Comparison of ENCODE assay signal across 10 cellular contexts in the genomic region with DNA sequence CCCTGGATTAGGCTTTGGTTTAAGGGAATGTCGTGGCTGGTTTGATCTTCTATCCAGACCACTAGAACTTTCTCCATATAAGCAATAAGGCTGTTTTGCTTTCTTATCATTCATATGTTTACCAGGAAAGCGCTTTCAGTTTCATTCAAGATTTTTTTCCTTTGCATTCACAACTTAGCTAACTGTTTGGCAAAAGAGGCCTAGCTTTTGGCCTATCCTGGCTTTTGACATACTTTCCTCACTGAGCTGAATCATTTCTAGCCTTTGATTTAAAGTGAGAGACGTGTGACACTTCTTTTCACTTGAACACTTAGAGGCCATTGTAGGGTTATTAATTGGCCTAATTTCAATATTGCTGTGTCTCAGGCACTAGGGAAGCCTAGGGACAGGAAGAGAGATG. TPM values are rescaled to one million over a fixed set of nuclear protein-coding genes. Genes with fewer than 3 reads are reported as not detected.
A peak's percentile ranks its signal among the peaks of the same experiment; 100 is the strongest.
DNase-seq lines count a peak whose midpoint lies in the region; ATAC-seq and TF ChIP-seq lines count a peak whose summit lies in the region.
"Had no signal": no experiment of that assay in that cellular context is flagged by ENCODE, and none has a peak within 500 bp of the region (broad histone marks: within the 10 kb centered on the region; RNA-seq: fewer than 3 reads in every experiment).

No MANE protein-coding gene starts in this region.

- no peak overlapping the region for H3K4me3 Mint-ChIP-seq in activated CD8-positive, alpha-beta T cell treated with anti-CD3 and anti-CD28 coated beads for 36 hours
- no peak overlapping the region for H3K4me3 Mint-ChIP-seq in activated CD8-positive, alpha-beta T cell treated with anti-CD3 and anti-CD28 coated beads, Interleukin-2, amount 10 ng/mL, durations not matched to agents 7 days and 5 days

- CTCF ChIA-PET in activated CD8-positive, alpha-beta T cell treated with anti-CD3 and anti-CD28 coated beads for 36 hours (lab: Charles Lee) = interaction anchor here (1.2 to 5.4 kb wide), 7 partner anchors 13 to 308 kb away, joined by 3 to 33 read pairs (median 11); no protein-coding TSS in a partner anchor
- CTCF ChIA-PET in activated CD8-positive, alpha-beta T cell treated with anti-CD3 and anti-CD28 coated beads, Interleukin-2, amount 10 ng/mL, durations not matched to agents 7 days and 5 days (lab: Charles Lee) = interaction anchor here (0.6 to 5.7 kb wide), 7 partner anchors 37 to 142 kb away, joined by 3 to 42 read pairs (median 7); no protein-coding TSS in a partner anchor

- no peak for TF ChIP-seq POLR2A in right lobe of liver (IDR thresholded peaks at IDR 0.05)

- H3K9me3 ChIP-seq in right lobe of liver (no peaks in the 10 kb centered on the region), thoracic aorta (no peaks in the 10 kb centered on the region)
- H3K9me3 ChIP-seq: A549 had no signal

- H4K5ac ChIP-seq in mesendoderm (ENCODE audit: low read length) = no peak overlapping the region

- no peaks in the 10 kb centered on the region for H3K27me3 Mint-ChIP-seq in activated CD8-positive, alpha-beta T cell treated with anti-CD3 and anti-CD28 coated beads for 36 hours
- peaks cover 2% of the 10 kb centered on the region for H3K27me3 Mint-ChIP-seq in activated CD8-positive, alpha-beta T cell treated with anti-CD3 and anti-CD28 coated beads, Interleukin-2, amount 10 ng/mL, durations not matched to agents 7 days and 5 days (ENCODE audit: low read depth)

- no peak overlapping the region for H3K23ac ChIP-seq in mesendoderm (ENCODE audit: low read length)

- H3K27ac ChIP-seq in right lobe of liver (peak overlapping the region; percentile 69 to 83 (median 79)), thoracic aorta (peak overlapping the region; percentile 43 to 66), mesendoderm (ENCODE audit: low read depth, low read length) (no peak overlapping the region)

- POLR2A ChIA-PET in activated CD8-positive, alpha-beta T cell treated with anti-CD3 and anti-CD28 coated beads for 36 hours (lab: Charles Lee) = interaction anchor here (0.7 kb wide), 1 partner anchor 20 kb away, joined by 3 read pairs; no protein-coding TSS in a partner anchor
- POLR2A ChIA-PET in activated CD8-positive, alpha-beta T cell treated with anti-CD3 and anti-CD28 coated beads, Interleukin-2, amount 10 ng/mL, durations not matched to agents 7 days and 5 days (lab: Charles Lee) = no interaction called here

- intact Hi-C loops in activated CD8-positive, alpha-beta T cell treated with anti-CD3 and anti-CD28 coated beads for 36 hours (cut with micrococcal nuclease) = no loop called here
- intact Hi-C loops in right lobe of liver (cut with DNase I) = no loop called here

- H3K4me2 ChIP-seq in mesendoderm (ENCODE audit: low read length) = no peak overlapping the region
- H3K4me2 ChIP-seq: A549 had no signal

- H3K18ac ChIP-seq in mesendoderm (ENCODE audit: low read length) = no peak overlapping the region

- no peaks in the 10 kb centered on the region for H3K79me1 ChIP-seq in mesendoderm (ENCODE audit: low read length)

- no peak overlapping the region for H3K56ac ChIP-seq in mesendoderm (ENCODE audit: low read length)

- H2BK15ac ChIP-seq in mesendoderm (replicated peaks; ENCODE audit: low read depth) = no peak overlapping the region

- H3K4me1 ChIP-seq in right lobe of liver (peaks cover 0 to 40% (median 14%) of the 10 kb centered on the region in 4 donors), thoracic aorta (ENCODE audit: control insufficient read depth in 1 of 2, low read depth in 2 of 2) (peaks cover 31 to 61% of the 10 kb centered on the region in 2 donors), mesendoderm (ENCODE audit: control insufficient read depth, low read depth, low read length) (peaks cover 5% of the 10 kb centered on the region)

- no peak overlapping the region for H3K4ac ChIP-seq in mesendoderm (ENCODE audit: low read depth, low read length)

- no peak overlapping the region for H2BK120ac ChIP-seq in mesendoderm (ENCODE audit: low read depth, low read length)

- peaks cover 7% of the 10 kb centered on the region for H3K36me3 Mint-ChIP-seq in activated CD8-positive, alpha-beta T cell treated with anti-CD3 and anti-CD28 coated beads for 36 hours (ENCODE audit: low read depth)
- peaks cover 3% of the 10 kb centered on the region for H3K36me3 Mint-ChIP-seq in activated CD8-positive, alpha-beta T cell treated with anti-CD3 and anti-CD28 coated beads, Interleukin-2, amount 10 ng/mL, durations not matched to agents 7 days and 5 days (ENCODE audit: low read depth)

- H3K27me3 ChIP-seq in right lobe of liver = no peaks in the 10 kb centered on the region
- no peaks in the 10 kb centered on the region for H3K27me3 ChIP-seq in thoracic aorta (replicated peaks; ENCODE audit: insufficient read depth)
- no peaks in the 10 kb centered on the region for H3K27me3 ChIP-seq in mesendoderm (ENCODE audit: insufficient read depth, low read length, poor library complexity)

- WGBS in right lobe of liver (ENCODE audit: insufficient coverage, low coverage, low lambda C conversion rate, missing lambda C conversion rate) = 4% methylated on average over 3 of the region's 3 CpGs
- WGBS in mesendoderm (ENCODE audit: extremely low coverage, insufficient coverage, low lambda C conversion rate) = no CpG with 5 or more reads among the region's 3 CpGs

- no peak overlapping the region for H3K9ac ChIP-seq in mesendoderm (ENCODE audit: low read length)

- peaks cover 2% of the 10 kb centered on the region for H3K9me3 Mint-ChIP-seq in activated CD8-positive, alpha-beta T cell treated with anti-CD3 and anti-CD28 coated beads for 36 hours
- H3K9me3 Mint-ChIP-seq in activated CD8-positive, alpha-beta T cell treated with anti-CD3 and anti-CD28 coated beads, Interleukin-2, amount 10 ng/mL, durations not matched to agents 7 days and 5 days (ENCODE audit: insufficient read depth) = no peaks in the 10 kb centered on the region

- TF ChIP-seq CTCF in activated CD8-positive, alpha-beta T cell treated with anti-CD3 and anti-CD28 coated beads for 36 hours (IDR thresholded peaks at IDR 0.05) = no peak
- no peak for TF ChIP-seq CTCF in right lobe of liver (IDR thresholded peaks at IDR 0.05)
- no peak for TF ChIP-seq CTCF in thoracic aorta (IDR thresholded peaks at IDR 0.05)

- H3K79me2 ChIP-seq in mesendoderm (ENCODE audit: control insufficient read depth, insufficient read depth, low read length) = no peaks in the 10 kb centered on the region

- no peak for DNase-seq in activated CD8-positive, alpha-beta T cell treated with anti-CD3 and anti-CD28 coated beads for 36 hours
- no peak for DNase-seq in activated CD8-positive, alpha-beta T cell treated with anti-CD3 and anti-CD28 coated beads, Interleukin-2, amount 10 ng/mL, durations not matched to agents 7 days and 5 days
- DNase-seq in astrocyte of the hippocampus (ENCODE audit: low read depth, low spot score) (peak; percentile 36), right lobe of liver (no peak), thoracic aorta (ENCODE audit: low spot score) (no peak), mesendoderm (no peak)
- DNase-seq: activated CD4-positive, CD25-positive, alpha-beta regulatory T cell had no signal

- no peak overlapping the region for H2BK5ac ChIP-seq in mesendoderm (ENCODE audit: low read length)

- no peak overlapping the region for H4K8ac ChIP-seq in mesendoderm (ENCODE audit: low read depth, low read length)

- H3K4me1 Mint-ChIP-seq in activated CD8-positive, alpha-beta T cell treated with anti-CD3 and anti-CD28 coated beads for 36 hours (ENCODE audit: low read depth) = peaks cover 20% of the 10 kb centered on the region
- H3K4me1 Mint-ChIP-seq in activated CD8-positive, alpha-beta T cell treated with anti-CD3 and anti-CD28 coated beads, Interleukin-2, amount 10 ng/mL, durations not matched to agents 7 days and 5 days (ENCODE audit: low read depth) = peaks cover 17% of the 10 kb centered on the region

- no peak overlapping the region for H2AK5ac ChIP-seq in mesendoderm (ENCODE audit: low read length)

- H3K27ac Mint-ChIP-seq in activated CD8-positive, alpha-beta T cell treated with anti-CD3 and anti-CD28 coated beads for 36 hours = peak overlapping the region; percentile 18
- no peak overlapping the region for H3K27ac Mint-ChIP-seq in activated CD8-positive, alpha-beta T cell treated with anti-CD3 and anti-CD28 coated beads, Interleukin-2, amount 10 ng/mL, durations not matched to agents 7 days and 5 days

- no peaks in the 10 kb centered on the region for H3K36me3 ChIP-seq in right lobe of liver
- H3K36me3 ChIP-seq in thoracic aorta = no peaks in the 10 kb centered on the region
- H3K36me3 ChIP-seq in mesendoderm (ENCODE audit: control insufficient read depth, insufficient read depth, low read length) = no peaks in the 10 kb centered on the region

- H3K4me3 ChIP-seq in right lobe of liver = no peak overlapping the region
- H3K4me3 ChIP-seq in thoracic aorta = no peak overlapping the region
- H3K4me3 ChIP-seq in mesendoderm (ENCODE audit: low read length) = no peak overlapping the region
- H3K4me3 ChIP-seq: A549 had no signal

- no peak for ATAC-seq in activated CD8-positive, alpha-beta T cell treated with anti-CD3 and anti-CD28 coated beads for 36 hours
- no peak for ATAC-seq in activated CD8-positive, alpha-beta T cell treated with anti-CD3 and anti-CD28 coated beads, Interleukin-2, amount 10 ng/mL, durations not matched to agents 7 days and 5 days
- peak in 2 of 4 donors; percentile 12 to 36 for ATAC-seq in right lobe of liver
- ATAC-seq in thoracic aorta (ENCODE audit: insufficient number of reproducible peaks, low FRiP score, low read depth) = no peak
- ATAC-seq in HG02623 (IDR thresholded peaks at IDR 0.05; ENCODE audit: unreplicated experiment) = no peak
- ATAC-seq in HG02840 (IDR thresholded peaks at IDR 0.05; ENCODE audit: low FRiP score, unreplicated experiment) = no peak
- ATAC-seq: A549 had no signal

RNA-seq across cellular contexts. Expression of a gene that starts 1.7 kb away (rescaled TPM):
- 1 to 10 TPM; 5.2 to 6.0 TPM for total RNA-seq in activated CD8-positive, alpha-beta T cell treated with anti-CD3 and anti-CD28 coated beads for 36 hours
- 1 to 10 TPM; 7.6 to 8.6 TPM for total RNA-seq in activated CD8-positive, alpha-beta T cell treated with anti-CD3 and anti-CD28 coated beads, Interleukin-2, amount 10 ng/mL, durations not matched to agents 7 days and 5 days
- total RNA-seq in right lobe of liver (10 to 100 TPM in 1 of 6 experiments, 1 to 10 TPM in 5; 3.6 to 11.1 (median 8.5) TPM), thoracic aorta (10 to 100 TPM; 12.4 to 17.3 TPM)
- polyA plus RNA-seq in mesendoderm (2013, experiment 1 of 2) = 2.5 TPM
- 2.2 TPM for polyA plus RNA-seq in mesendoderm (2013, experiment 2 of 2)
